ENCODE assay signal across 16 cellular contexts in genomic region chr2:17805166-17805565, GRCh38. TPM values are rescaled to one million over a fixed set of nuclear protein-coding genes. Genes with fewer than 3 reads are reported as not detected.
DNase-seq lines count a peak whose midpoint lies in the region; ATAC-seq and TF ChIP-seq lines count a peak whose summit lies in the region.
"Had no signal": no experiment of that assay in that cellular context is flagged by ENCODE, and none has a peak within 500 bp of the region (broad histone marks: within the 10 kb centered on the region; RNA-seq: fewer than 3 reads in every experiment).

No MANE protein-coding gene starts in this region.

- peaks cover 2 to 3% of the 10 kb centered on the region in 2 donors for H3K36me3 Mint-ChIP-seq in stimulated activated naive B cell treated with anti-CD40 and anti-IgM and Interleukin-4, amounts not matched to agents 10 μg/mL and 1 μg/mL and 100 μg/mL, for 72 hours
- no peaks in the 10 kb centered on the region for H3K36me3 Mint-ChIP-seq in effector memory CD8-positive, alpha-beta T cell (ENCODE audit: insufficient read depth)

- no peak overlapping the region for H3K27ac ChIP-seq in smooth muscle cell (ENCODE audit: low read depth)
- H3K27ac ChIP-seq in dorsolateral prefrontal cortex, result no peak overlapping the region
- H3K27ac ChIP-seq: body of pancreas, ovary, suprapubic skin had no signal

- H3K4me1 Mint-ChIP-seq in stimulated activated naive B cell treated with anti-CD40 and anti-IgM and Interleukin-4, amounts not matched to agents 10 μg/mL and 1 μg/mL and 100 μg/mL, for 72 hours, result peaks cover 47 to 81% of the 10 kb centered on the region in 2 donors
- H3K4me1 Mint-ChIP-seq in effector memory CD8-positive, alpha-beta T cell (ENCODE audit: low read depth in 2 of 2), result no peaks in the 10 kb centered on the region

- H3F3A ChIP-seq in smooth muscle cell (ENCODE audit: low read depth), result no peaks in the 10 kb centered on the region

- no peaks in the 10 kb centered on the region for H3K9me3 ChIP-seq in smooth muscle cell (replicated peaks; ENCODE audit: low read depth)
- H3K9me3 ChIP-seq: body of pancreas, ovary, suprapubic skin had no signal

- no peak overlapping the region for H2AFZ ChIP-seq in smooth muscle cell (ENCODE audit: low read depth)

- no peaks in the 10 kb centered on the region for H3K27me3 ChIP-seq in smooth muscle cell (ENCODE audit: low read depth)
- no peaks in the 10 kb centered on the region for H3K27me3 ChIP-seq in dorsolateral prefrontal cortex
- H3K27me3 ChIP-seq: body of pancreas, ovary, suprapubic skin had no signal

- H3K4me3 ChIP-seq in smooth muscle cell (no peak overlapping the region), dorsolateral prefrontal cortex (no peak overlapping the region)
- H3K4me3 ChIP-seq: body of pancreas, ovary, suprapubic skin had no signal

- no peaks in the 10 kb centered on the region for H3K4me1 ChIP-seq in smooth muscle cell (ENCODE audit: low read depth)
- H3K4me1 ChIP-seq: body of pancreas, suprapubic skin had no signal

- 85% methylated on average over 2 of the region's 2 CpGs for WGBS in smooth muscle cell (ENCODE audit: low lambda C conversion rate)

- no peaks in the 10 kb centered on the region for H3K9me3 Mint-ChIP-seq in stimulated activated naive B cell treated with anti-CD40 and anti-IgM and Interleukin-4, amounts not matched to agents 10 μg/mL and 1 μg/mL and 100 μg/mL, for 72 hours
- H3K9me3 Mint-ChIP-seq in effector memory CD8-positive, alpha-beta T cell, result no peaks in the 10 kb centered on the region

- H3K4me2 ChIP-seq in smooth muscle cell, result no peak overlapping the region

- peak; percentile 41 for ATAC-seq in GM19452 (IDR thresholded peaks at IDR 0.05; ENCODE audit: unreplicated experiment)
- peak; percentile 32 for ATAC-seq in HG03108 (IDR thresholded peaks at IDR 0.05; ENCODE audit: unreplicated experiment)
- ATAC-seq in stimulated activated naive B cell treated with anti-CD40 and anti-IgM and Interleukin-4, amounts not matched to agents 10 μg/mL and 1 μg/mL and 100 μg/mL, for 72 hours (replicated peaks), result peak; percentile 63 to 65
- ATAC-seq in effector memory CD8-positive, alpha-beta T cell (replicated peaks), result no peak
- ATAC-seq: body of pancreas had no signal

- H4K20me1 ChIP-seq in smooth muscle cell (ENCODE audit: low read depth), result no peaks in the 10 kb centered on the region

- intact Hi-C loops in dorsolateral prefrontal cortex (cut with DNase I), result no loop called here

- no peak overlapping the region for H3K9ac ChIP-seq in smooth muscle cell (ENCODE audit: low read depth)

- peak overlapping the region; percentile 55 to 85 for H3K4me3 Mint-ChIP-seq in stimulated activated naive B cell treated with anti-CD40 and anti-IgM and Interleukin-4, amounts not matched to agents 10 μg/mL and 1 μg/mL and 100 μg/mL, for 72 hours
- no peak overlapping the region for H3K4me3 Mint-ChIP-seq in effector memory CD8-positive, alpha-beta T cell

- DNase-seq in RPMI8226 (peak; percentile 46), smooth muscle cell (lab: John Stamatoyannopoulos, UW; ENCODE audit: unreplicated experiment) (no peak), dorsolateral prefrontal cortex (no peak)
- DNase-seq in stimulated activated naive B cell treated with anti-CD40 and anti-IgM and Interleukin-4, amounts not matched to agents 10 μg/mL and 1 μg/mL and 100 μg/mL, for 72 hours, result no peak
- no peak for DNase-seq in effector memory CD8-positive, alpha-beta T cell
- DNase-seq: body of pancreas; effector CD8-positive, alpha-beta T cell; GOT3; mammary epithelial cell; NCI-H1436; NCI-H526 treated with DMSO at 0.1 percent for 48 hours; ovary; SIG-M5 had no signal

- H3K27me3 Mint-ChIP-seq in stimulated activated naive B cell treated with anti-CD40 and anti-IgM and Interleukin-4, amounts not matched to agents 10 μg/mL and 1 μg/mL and 100 μg/mL, for 72 hours, result no peaks in the 10 kb centered on the region
- peaks cover 41 to 48% of the 10 kb centered on the region in 2 donors for H3K27me3 Mint-ChIP-seq in effector memory CD8-positive, alpha-beta T cell

- peak overlapping the region; percentile 95 for H3K27ac Mint-ChIP-seq in stimulated activated naive B cell treated with anti-CD40 and anti-IgM and Interleukin-4, amounts not matched to agents 10 μg/mL and 1 μg/mL and 100 μg/mL, for 72 hours
- no peak overlapping the region for H3K27ac Mint-ChIP-seq in effector memory CD8-positive, alpha-beta T cell

- no peaks in the 10 kb centered on the region for H3K79me2 ChIP-seq in smooth muscle cell (ENCODE audit: low read depth)

- no peaks in the 10 kb centered on the region for H3K36me3 ChIP-seq in smooth muscle cell (ENCODE audit: low read depth)
- H3K36me3 ChIP-seq: ovary, suprapubic skin had no signal

- TF ChIP-seq CTCF in smooth muscle cell (IDR thresholded peaks at IDR 0.05; ENCODE audit: borderline replicate concordance, insufficient read depth, poor library complexity, severe bottlenecking) (no peak), dorsolateral prefrontal cortex (IDR thresholded peaks at IDR 0.05 in 54 of 56, conservative IDR thresholded peaks at IDR 0.05 in 2 of 56; ENCODE audit: low read depth in 1 of 56, partially characterized antibody in 56 of 56) (no peak)

RNA-seq across cellular contexts. Expression of gene MSGN1, which starts 11.1 kb away (rescaled TPM):
- total RNA-seq in smooth muscle cell, result not detected in 2 replicates
- 0.56 TPM in 1 of 2 replicates, not detected in the other for polyA plus RNA-seq in smooth muscle cell
- not detected for total RNA-seq in dorsolateral prefrontal cortex
- total RNA-seq: body of pancreas, mammary epithelial cell, ovary, suprapubic skin had no signal
- polyA plus RNA-seq: mammary epithelial cell, ovary had no signal

RNA-seq across cellular contexts. Expression of gene GEN1, which starts 51.2 kb away (rescaled TPM):
- total RNA-seq in smooth muscle cell (6.7 and 8.2 TPM in 2 replicates), dorsolateral prefrontal cortex (10 to 100 TPM in 10 of 120 experiments, 1 to 10 TPM in 110; 2.6 to 17.6 (median 6.4) TPM)
- 1.1 and 2.2 TPM in 2 replicates for polyA plus RNA-seq in smooth muscle cell

RNA-seq across cellular contexts. Expression of gene SMC6, which starts 51.6 kb away (rescaled TPM):
- total RNA-seq in smooth muscle cell (18.1 and 27.2 TPM in 2 replicates), dorsolateral prefrontal cortex (10 to 100 TPM; 13.7 to 31.3 (median 22.0) TPM)
- polyA plus RNA-seq in smooth muscle cell, result 11.2 and 14.7 TPM in 2 replicates

Comparison
In these comparisons a context has a peak if more than half of its experiments do, and no peak if none do; other contexts are left out.
1. H3K4me3 Mint-ChIP-seq: peak in stimulated activated naive B cell treated with anti-CD40 and anti-IgM and Interleukin-4, amounts not matched to agents 10 μg/mL and 1 μg/mL and 100 μg/mL, for 72 hours (2 of 2); none in effector memory CD8-positive, alpha-beta T cell (0 of 2).